Comparison of ENCODE assay signal across 17 cellular contexts in genomic region chr6:159966981-159967380, GRCh38.
"Had no signal": no experiment of that assay in that cellular context is flagged by ENCODE, and none has a peak within 500 bp of the region (broad histone marks: within the 10 kb centered on the region; RNA-seq: fewer than 3 reads in every experiment).

No MANE protein-coding gene starts in this region.

- H3K9me3 Mint-ChIP-seq: activated naive CD8-positive, alpha-beta T cell treated with anti-CD3 and anti-CD28 coated beads for 36 hours; central memory CD8-positive, alpha-beta T cell; dendritic cell treated with granulocyte-macrophage colony-stimulating factor and Interleukin-4, amounts not matched to agents 40 ng/mL and 50 ng/mL, for 4 days; WTC11 had no signal

- ATAC-seq: activated CD8-positive, alpha-beta T cell treated with anti-CD3 and anti-CD28 coated beads, Interleukin-2, amount 10 ng/mL, durations not matched to agents 7 days and 5 days; body of pancreas; gastroesophageal sphincter; heart right ventricle; left lobe of liver; stimulated activated naive CD8-positive, alpha-beta T cell treated with anti-CD3 and anti-CD28 coated beads, Interleukin-15, Interleukin-2, amounts not matched to agents 100 U/mL and 50 U/mL, for 24 hours; WTC11 had no signal

- H3K9me3 ChIP-seq: body of pancreas, gastroesophageal sphincter, heart right ventricle had no signal

- FAIRE-seq: TTC549 had no signal

- H3K27ac ChIP-seq: body of pancreas, gastroesophageal sphincter had no signal

- H3K27me3 Mint-ChIP-seq: activated naive CD8-positive, alpha-beta T cell treated with anti-CD3 and anti-CD28 coated beads for 36 hours; central memory CD8-positive, alpha-beta T cell; dendritic cell treated with granulocyte-macrophage colony-stimulating factor and Interleukin-4, amounts not matched to agents 40 ng/mL and 50 ng/mL, for 4 days had no signal

- H3K4me3 Mint-ChIP-seq: activated CD8-positive, alpha-beta T cell treated with anti-CD3 and anti-CD28 coated beads, Interleukin-2, amount 10 ng/mL, durations not matched to agents 7 days and 5 days; central memory CD8-positive, alpha-beta T cell; dendritic cell treated with granulocyte-macrophage colony-stimulating factor and Interleukin-4, amounts not matched to agents 40 ng/mL and 50 ng/mL, for 4 days had no signal

- H3K36me3 Mint-ChIP-seq: WTC11 had no signal

- H3K27me3 ChIP-seq: body of pancreas had no signal

- H3K4me3 ChIP-seq: body of pancreas, gastroesophageal sphincter, heart right ventricle had no signal

- H3K27ac Mint-ChIP-seq: activated CD8-positive, alpha-beta T cell treated with anti-CD3 and anti-CD28 coated beads, Interleukin-2, amount 10 ng/mL, durations not matched to agents 7 days and 5 days; activated naive CD8-positive, alpha-beta T cell treated with anti-CD3 and anti-CD28 coated beads for 36 hours; dendritic cell treated with granulocyte-macrophage colony-stimulating factor and Interleukin-4, amounts not matched to agents 40 ng/mL and 50 ng/mL, for 4 days; WTC11 had no signal

- DNase-seq: activated CD4-positive, alpha-beta T cell treated with anti-CD3 and anti-CD28 coated beads for 4 hours; activated CD8-positive, alpha-beta memory T cell treated with anti-CD3 and anti-CD28 coated beads, Interleukin-2, amount 50 U/mL, for 4 hours; activated CD8-positive, alpha-beta T cell treated with anti-CD3 and anti-CD28 coated beads, Interleukin-2, amount 10 ng/mL, durations not matched to agents 7 days and 5 days; activated naive CD8-positive, alpha-beta T cell treated with anti-CD3 and anti-CD28 coated beads for 36 hours; amygdala; body of pancreas; effector memory CD4-positive, alpha-beta T cell; heart right ventricle; stimulated activated CD4-positive, alpha-beta T cell treated with anti-CD3 and anti-CD28 coated beads, Interleukin-4, amount 100 ng/mL, for 4 hours; stimulated activated CD8-positive, alpha-beta memory T cell treated with anti-CD3 and anti-CD28 coated beads, Interleukin-4, amount 100 ng/mL, for 48 hours; stimulated activated naive CD8-positive, alpha-beta T cell treated with anti-CD3 and anti-CD28 coated beads, Interleukin-15, Interleukin-2, amounts not matched to agents 100 U/mL and 50 U/mL, for 24 hours had no signal

- H3K36me3 ChIP-seq: gastroesophageal sphincter, heart right ventricle had no signal
